In genomic region chr15:59329570-59330350, GRCh38 we compare ENCODE assay signal across 11 cellular contexts. TPM values are rescaled to one million over a fixed set of nuclear protein-coding genes. Genes with fewer than 3 reads are reported as not detected.
A peak's percentile ranks its signal among the peaks of the same experiment; 100 is the strongest.
DNase-seq lines count a peak whose midpoint lies in the region; ATAC-seq, FAIRE-seq and TF ChIP-seq lines count a peak whose summit lies in the region.
"Had no signal": no experiment of that assay in that cellular context is flagged by ENCODE, and none has a peak within 500 bp of the region (broad histone marks: within the 10 kb centered on the region; RNA-seq: fewer than 3 reads in every experiment).

No MANE protein-coding gene starts in this region.

- H3K27ac Mint-ChIP-seq in stimulated activated naive B cell treated with anti-CD40 and anti-IgM and Interleukin-4, amounts not matched to agents 10 μg/mL and 1 μg/mL and 100 μg/mL, for 72 hours = peak overlapping the region; percentile 42

- peaks cover 58 to 85% of the 10 kb centered on the region in 2 donors for H3K4me1 Mint-ChIP-seq in stimulated activated naive B cell treated with anti-CD40 and anti-IgM and Interleukin-4, amounts not matched to agents 10 μg/mL and 1 μg/mL and 100 μg/mL, for 72 hours

- FAIRE-seq in GM12891 (lab: Jason Lieb, UNC) = no peak

- peaks cover 24 to 39% of the 10 kb centered on the region in 2 donors for H3K36me3 Mint-ChIP-seq in stimulated activated naive B cell treated with anti-CD40 and anti-IgM and Interleukin-4, amounts not matched to agents 10 μg/mL and 1 μg/mL and 100 μg/mL, for 72 hours

- no peak for TF ChIP-seq POLR2A in GM12891 (IDR thresholded peaks at IDR 0.05; ENCODE audit: low read depth, low read length)

- no peaks in the 10 kb centered on the region for H3K27me3 Mint-ChIP-seq in stimulated activated naive B cell treated with anti-CD40 and anti-IgM and Interleukin-4, amounts not matched to agents 10 μg/mL and 1 μg/mL and 100 μg/mL, for 72 hours

- H3K27ac ChIP-seq in VCaP = peak overlapping the region; percentile 38; the same call in 1 of the 2 replicates

- intact Hi-C loops in left colon (cut with DNase I, micrococcal nuclease) = no loop called here

- DNase-seq in GM12891 (ENCODE audit: insufficient read length, low spot score) = no peak
- DNase-seq in left colon = no peak
- DNase-seq in stimulated activated naive B cell treated with anti-CD40 and anti-IgM and Interleukin-4, amounts not matched to agents 10 μg/mL and 1 μg/mL and 100 μg/mL, for 72 hours = peak; percentile 18
- DNase-seq in D341Med (ENCODE audit: low spot score) = no peak
- no peak for DNase-seq in SKM-1 treated with dmso at 0.1 percent for 144 hours (lab: John Stamatoyannopoulos, UW; ENCODE audit: unreplicated experiment)
- DNase-seq in NCI-H187 treated with DMSO at 0.1 percent for 48 hours (lab: John Stamatoyannopoulos, UW) = no peak
- no peak for DNase-seq in NCI-H446 (lab: John Stamatoyannopoulos, UW)
- DNase-seq: activated CD4-positive, alpha-beta T cell treated with anti-CD3 and anti-CD28 coated beads, Interleukin-2, amount 50 U/mL, for 4 hours; NCI-H2081; SHP77 had no signal

- no peak for TF ChIP-seq CTCF in VCaP (conservative IDR thresholded peaks at IDR 0.05)

- peak overlapping the region; percentile 7 to 10 for H3K4me3 Mint-ChIP-seq in stimulated activated naive B cell treated with anti-CD40 and anti-IgM and Interleukin-4, amounts not matched to agents 10 μg/mL and 1 μg/mL and 100 μg/mL, for 72 hours

- no peaks in the 10 kb centered on the region for H3K9me3 Mint-ChIP-seq in stimulated activated naive B cell treated with anti-CD40 and anti-IgM and Interleukin-4, amounts not matched to agents 10 μg/mL and 1 μg/mL and 100 μg/mL, for 72 hours

- peak; percentile 46 for ATAC-seq in left colon
- peak; percentile 43 to 47 for ATAC-seq in stimulated activated naive B cell treated with anti-CD40 and anti-IgM and Interleukin-4, amounts not matched to agents 10 μg/mL and 1 μg/mL and 100 μg/mL, for 72 hours (replicated peaks)

TF ChIP-seq in GM12891, 5 proteins besides CTCF, POLR2A, EP300 and RAD21:
- no peak for TF ChIP-seq TAF1 (IDR thresholded peaks at IDR 0.05; ENCODE audit: low read depth, low read length)
- no peak for TF ChIP-seq PAX5 (IDR thresholded peaks at IDR 0.05; ENCODE audit: insufficient read depth, low read length, severe bottlenecking)
- TF ChIP-seq POLR2AphosphoS5 (IDR thresholded peaks at IDR 0.05; ENCODE audit: low read depth, low read length) = no peak
- 0 out of 2 replicates have a peak, but pooled peaks have one; percentile 38 for TF ChIP-seq SPI1 (IDR thresholded peaks at IDR 0.05; ENCODE audit: low read depth, low read length)
- no peak for TF ChIP-seq POU2F2 (IDR thresholded peaks at IDR 0.05; ENCODE audit: low read depth, low read length)

RNA-seq across cellular contexts. Expression of gene MYO1E, which starts 42.9 kb away (rescaled TPM):
- polyA plus RNA-seq in GM12891 (2012; ENCODE audit: low read depth, missing spikeins) = 94.9 TPM
- 100 to 1,000 TPM; 331 to 397 TPM for total RNA-seq in left colon
